In the genomic region with DNA sequence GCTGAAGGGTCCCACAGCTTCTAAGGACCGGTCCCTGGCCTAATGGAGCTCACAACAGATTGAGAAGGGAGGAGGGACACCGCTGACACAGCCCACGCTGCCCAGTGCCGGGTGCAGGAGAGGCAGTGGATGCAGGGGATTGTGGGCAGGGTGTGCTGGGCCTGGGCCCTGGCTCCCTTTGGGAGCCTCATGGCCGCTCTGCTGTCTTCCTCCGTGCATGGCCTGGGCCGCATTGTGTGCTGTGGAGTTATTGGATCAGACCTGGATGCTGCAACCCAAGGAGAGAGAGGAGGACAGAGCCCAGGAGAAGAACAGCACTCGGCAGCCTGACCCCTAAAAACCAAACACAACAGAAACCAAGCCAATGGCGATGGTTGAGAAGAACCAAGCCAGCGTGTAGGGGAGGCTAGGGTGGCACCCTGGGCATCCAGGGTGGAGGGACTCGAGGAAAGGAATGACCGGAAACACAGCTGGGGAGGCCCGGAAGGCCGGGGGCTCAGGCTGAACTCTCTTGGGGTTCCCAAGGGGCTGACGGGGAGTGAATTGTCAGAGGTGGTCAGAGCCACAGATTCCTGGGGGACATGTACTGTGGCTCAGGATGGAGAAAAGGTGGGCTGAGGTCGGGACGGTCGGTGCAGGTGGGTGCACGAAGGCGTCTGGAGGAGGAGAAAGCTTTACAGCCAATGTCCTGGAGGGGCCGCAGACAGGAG, we compare ENCODE assay signal across 18 cellular contexts.
"Had no signal": no experiment of that assay in that cellular context is flagged by ENCODE, and none has a peak within 500 bp of the region (broad histone marks: within the 10 kb centered on the region; RNA-seq: fewer than 3 reads in every experiment).

No MANE protein-coding gene starts in this region.

- DNase-seq: activated CD4-positive, CD25-positive, alpha-beta regulatory T cell treated with anti-CD3 and anti-CD28 coated beads, Interleukin-2, amount 50 U/mL, for 72 hours; activated gamma-delta T cell treated with Interleukin-2 at 50 U/mL for 16 hours; activated naive CD8-positive, alpha-beta T cell treated with anti-CD3 and anti-CD28 coated beads for 36 hours; activated T-cell treated with anti-CD3 and anti-CD28 coated beads, Interleukin-2, amount 50 U/mL, for 72 hours; effector memory CD8-positive, alpha-beta T cell; sigmoid colon; spleen had no signal

- H3K27me3 ChIP-seq: gastroesophageal sphincter, sigmoid colon had no signal

- H3K9me3 Mint-ChIP-seq: activated naive CD8-positive, alpha-beta T cell treated with anti-CD3 and anti-CD28 coated beads for 36 hours; activated T-cell treated with anti-CD3 and anti-CD28 coated beads, Interleukin-2, amount 50 U/mL, for 72 hours; central memory CD8-positive, alpha-beta T cell; dendritic cell treated with granulocyte-macrophage colony-stimulating factor and Interleukin-4, amounts not matched to agents 40 ng/mL and 50 ng/mL, for 4 days; effector memory CD8-positive, alpha-beta T cell; memory B cell; natural killer cell treated with Interleukin-12 subunit alpha and Interleukin-12 subunit beta and Interleukin-15 and Interleukin-18, amount 100 ng/mL, for 72 hours; stimulated activated naive CD8-positive, alpha-beta T cell treated with anti-CD3 and anti-CD28 coated beads, Interleukin-15, amount 100 ng/mL, for 72 hours had no signal

- H3K36me3 ChIP-seq: gastroesophageal sphincter, left lung, sigmoid colon, spleen, thoracic aorta had no signal

- H3K36me3 Mint-ChIP-seq: activated naive CD8-positive, alpha-beta T cell treated with anti-CD3 and anti-CD28 coated beads for 36 hours; brain; memory B cell; natural killer cell treated with Interleukin-12 subunit alpha and Interleukin-12 subunit beta and Interleukin-15 and Interleukin-18, amount 100 ng/mL, for 72 hours had no signal

- ATAC-seq: activated T-cell treated with anti-CD3 and anti-CD28 coated beads, Interleukin-2, amount 50 U/mL, for 72 hours; effector memory CD8-positive, alpha-beta T cell; gastroesophageal sphincter; left lung; natural killer cell treated with Interleukin-12 subunit alpha and Interleukin-12 subunit beta and Interleukin-15 and Interleukin-18, amount 100 ng/mL, for 72 hours; stimulated activated naive CD8-positive, alpha-beta T cell treated with anti-CD3 and anti-CD28 coated beads, Interleukin-15, amount 100 ng/mL, for 72 hours had no signal

- H3K9me3 ChIP-seq: gastroesophageal sphincter, left lung, sigmoid colon, spleen, thoracic aorta had no signal

- FAIRE-seq: urothelium cell line had no signal

- H3K4me3 ChIP-seq: gastroesophageal sphincter, left lung, sigmoid colon, spleen, thoracic aorta had no signal

- H3K27ac Mint-ChIP-seq: activated naive CD8-positive, alpha-beta T cell treated with anti-CD3 and anti-CD28 coated beads for 36 hours; activated T-cell treated with anti-CD3 and anti-CD28 coated beads, Interleukin-2, amount 50 U/mL, for 72 hours; dendritic cell treated with granulocyte-macrophage colony-stimulating factor and Interleukin-4, amounts not matched to agents 40 ng/mL and 50 ng/mL, for 4 days; effector memory CD8-positive, alpha-beta T cell; memory B cell; stimulated activated naive CD8-positive, alpha-beta T cell treated with anti-CD3 and anti-CD28 coated beads, Interleukin-15, amount 100 ng/mL, for 72 hours had no signal

- H3K27ac ChIP-seq: epithelial cell of prostate, gastroesophageal sphincter, left lung, sigmoid colon, spleen, thoracic aorta had no signal

- H3K4me3 Mint-ChIP-seq: activated naive CD8-positive, alpha-beta T cell treated with anti-CD3 and anti-CD28 coated beads for 36 hours; dendritic cell treated with granulocyte-macrophage colony-stimulating factor and Interleukin-4, amounts not matched to agents 40 ng/mL and 50 ng/mL, for 4 days; memory B cell; natural killer cell treated with Interleukin-12 subunit alpha and Interleukin-12 subunit beta and Interleukin-15 and Interleukin-18, amount 100 ng/mL, for 72 hours; stimulated activated naive CD8-positive, alpha-beta T cell treated with anti-CD3 and anti-CD28 coated beads, Interleukin-15, amount 100 ng/mL, for 72 hours had no signal
